ENCODE assay signal across 8 cellular contexts in the genomic region with DNA sequence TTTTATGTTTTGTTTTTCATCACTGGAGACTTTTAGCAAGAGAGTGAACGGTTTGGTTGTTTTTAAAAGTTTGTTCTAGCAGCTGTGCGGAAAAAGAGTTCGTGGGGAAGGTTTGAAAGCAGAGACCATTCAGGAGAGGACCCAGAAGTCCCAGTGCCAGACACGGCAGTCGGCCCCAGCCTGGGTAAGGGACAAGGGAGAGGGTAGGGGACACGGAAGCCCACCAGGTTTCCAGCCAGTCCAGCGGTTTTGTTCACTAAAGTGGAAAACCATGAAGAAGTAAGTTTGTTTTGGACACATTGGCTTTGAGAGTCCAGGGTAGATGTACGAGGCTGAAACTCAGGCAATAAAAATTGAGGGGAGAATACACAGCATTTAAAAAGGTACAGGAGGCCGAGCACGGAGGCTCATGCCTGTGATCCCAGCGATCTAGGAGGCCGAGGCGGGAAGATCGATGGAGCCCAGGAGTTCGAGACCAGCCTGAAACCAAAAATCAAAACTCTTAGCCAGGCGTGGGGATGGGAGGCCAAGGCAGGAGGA. TPM values are rescaled to one million over a fixed set of nuclear protein-coding genes. Genes with fewer than 3 reads are reported as not detected.
DNase-seq lines count a peak whose midpoint lies in the region; ATAC-seq and TF ChIP-seq lines count a peak whose summit lies in the region.

No MANE protein-coding gene starts in this region.

- intact Hi-C loops in PC-9 (cut with micrococcal nuclease; ENCODE audit: unreplicated experiment): no loop called here

- no peaks in the 10 kb centered on the region for H3K27me3 ChIP-seq in PC-9 (ENCODE audit: insufficient read depth, low read depth)
- no peaks in the 10 kb centered on the region for H3K27me3 ChIP-seq in parathyroid adenoma (ENCODE audit: control insufficient read depth, insufficient read depth, low read length)

- H3K9me3 ChIP-seq in ES-I3 (ENCODE audit: control insufficient read depth, insufficient read depth, low read length) (no peaks in the 10 kb centered on the region), PC-9 (ENCODE audit: insufficient read depth, low read depth) (no peaks in the 10 kb centered on the region), parathyroid adenoma (ENCODE audit: control insufficient read depth, low read length) (no peaks in the 10 kb centered on the region)

- BruUV-seq in PC-9 (replicated peaks; lab: Mats Ljungman, UMichigan): TSS peak; percentile 97

- CTCF ChIA-PET in PC-9 (lab: Charles Lee): no interaction called here

- H3K36me3 ChIP-seq in ES-I3 (ENCODE audit: insufficient read depth, low read length): no peaks in the 10 kb centered on the region
- H3K36me3 ChIP-seq in PC-9 (ENCODE audit: low read depth): no peaks in the 10 kb centered on the region
- H3K36me3 ChIP-seq in parathyroid adenoma (ENCODE audit: control insufficient read depth, insufficient read depth, low read length): no peaks in the 10 kb centered on the region

- H3K9me2 ChIP-seq in PC-9 (ENCODE audit: insufficient read depth): no peaks in the 10 kb centered on the region

- peak overlapping the region; percentile 60 for H3K4me3 ChIP-seq in PC-9
- H3K4me3 ChIP-seq in epithelial cell of proximal tubule (ENCODE audit: low read depth, low read length): peak overlapping the region; percentile 53
- H3K4me3 ChIP-seq in parathyroid adenoma (ENCODE audit: low read depth, low read length): peak overlapping the region; percentile 38

- no peaks in the 10 kb centered on the region for H3F3A ChIP-seq in PC-9 (ENCODE audit: insufficient read depth, low read depth)

- H3K4me2 ChIP-seq in PC-9 (peak overlapping the region; percentile 82), parathyroid adenoma (ENCODE audit: low read length) (peak overlapping the region; percentile 62)

- DNase-seq in PC-9 (no peak), epithelial cell of proximal tubule (ENCODE audit: low read depth) (no peak), GM19238 (ENCODE audit: insufficient read length, low spot score) (no peak), putamen (ENCODE audit: low spot score) (no peak), NCI-H446 treated with DMSO at 0.1 percent for 48 hours (lab: John Stamatoyannopoulos, UW) (no peak)

- H3K27ac ChIP-seq in PC-9 (no peak overlapping the region), parathyroid adenoma (peak overlapping the region; percentile 42)

- ATAC-seq in GM19455 (IDR thresholded peaks at IDR 0.05; ENCODE audit: unreplicated experiment): no peak

- peak overlapping the region; percentile 94 for H2AFZ ChIP-seq in PC-9
- peak overlapping the region; percentile 89 for H2AFZ ChIP-seq in parathyroid adenoma

- H3K9ac ChIP-seq in ES-I3 (ENCODE audit: low read depth, low read length) (peak overlapping the region; percentile 38; the same call in 1 of the 2 replicates), parathyroid adenoma (no peak overlapping the region)

- H3K4me1 ChIP-seq in ES-I3 (ENCODE audit: insufficient read depth, low read length) (no peaks in the 10 kb centered on the region), PC-9 (replicated peaks; ENCODE audit: insufficient read depth) (peaks cover 11% of the 10 kb centered on the region), parathyroid adenoma (peaks cover 3% of the 10 kb centered on the region)

- H4K20me1 ChIP-seq in PC-9 (ENCODE audit: insufficient read depth): no peaks in the 10 kb centered on the region

- POLR2A ChIA-PET in PC-9 (lab: Charles Lee; ENCODE audit: unreplicated experiment): interaction anchor here (0.6 kb wide), 1 partner anchor 307 kb away, joined by 7 read pairs; no protein-coding TSS in a partner anchor

- H3K79me2 ChIP-seq in PC-9 (ENCODE audit: low read depth) (peaks cover 9% of the 10 kb centered on the region), parathyroid adenoma (no peaks in the 10 kb centered on the region)

- TF ChIP-seq CTCF in PC-9 (conservative IDR thresholded peaks at IDR 0.05) (no peak), epithelial cell of proximal tubule (conservative IDR thresholded peaks at IDR 0.05; ENCODE audit: low read depth, low read length) (no peak), parathyroid adenoma (IDR thresholded peaks at IDR 0.05) (no peak)

RNA-seq across cellular contexts. Expression of a gene that starts 36.4 kb away (rescaled TPM):
- 0.81 and 1.1 TPM in 2 replicates for total RNA-seq in PC-9 (2021)
- total RNA-seq in epithelial cell of proximal tubule: 32.6 and 56.8 TPM in 2 replicates

RNA-seq across cellular contexts. Expression of a gene that starts 56.8 kb away (rescaled TPM):
- 26.0 and 29.4 TPM in 2 replicates for total RNA-seq in PC-9 (2021)
- total RNA-seq in epithelial cell of proximal tubule: 15.9 and 40.8 TPM in 2 replicates

Comparison
In these comparisons a context has a peak if more than half of its experiments do, and no peak if none do; other contexts are left out.
1. RNA of a gene that starts 36.4 kb away (total RNA-seq): 32.6 to 56.8 TPM in epithelial cell of proximal tubule; 0.81 to 1.1 TPM in PC-9; every median in the first group is over 10 times any median in the second.
2. Peak in every context shown above with its lines, with median percentiles within 50 percentile points of each other: H3K4me3 ChIP-seq.